8 cellular contexts compared by ENCODE assay signal in genomic region chr7:29609162-29610030, GRCh38. TPM values are rescaled to one million over a fixed set of nuclear protein-coding genes. Genes with fewer than 3 reads are reported as not detected.
DNase-seq lines count a peak whose midpoint lies in the region; ATAC-seq and TF ChIP-seq lines count a peak whose summit lies in the region.

No MANE protein-coding gene starts in this region.

- peak; percentile 85 for DNase-seq in DMS153 (lab: John Stamatoyannopoulos, UW)
- DNase-seq in LNCaP clone FGC (ENCODE audit: low read depth) = no peak
- DNase-seq in amniotic epithelial cell (ENCODE audit: low read depth) = peak; percentile 55
- DNase-seq in left colon = peak; percentile 59 to 81
- DNase-seq in activated CD4-positive, alpha-beta T cell treated with anti-CD3 and anti-CD28 coated beads for 36 hours = no peak
- DNase-seq in nucleus accumbens (lab: John Stamatoyannopoulos, UW) = no peak
- DNase-seq in NCI-H2171 (lab: John Stamatoyannopoulos, UW) = no peak
- no peak for DNase-seq in ovary

- no peaks in the 10 kb centered on the region for H3K27me3 ChIP-seq in ovary

- H3K4me3 Mint-ChIP-seq in activated CD4-positive, alpha-beta T cell treated with anti-CD3 and anti-CD28 coated beads for 36 hours = no peak overlapping the region

- H3K4me1 ChIP-seq in ovary (ENCODE audit: insufficient read depth) = peaks cover 6% of the 10 kb centered on the region

- TF ChIP-seq CTCF in LNCaP clone FGC (IDR thresholded peaks at IDR 0.05; ENCODE audit: control insufficient read depth, extremely low read depth, insufficient read depth) = peak; percentile 81
- no peak for TF ChIP-seq CTCF in ovary (IDR thresholded peaks at IDR 0.05)

- no peaks in the 10 kb centered on the region for H3K4me1 Mint-ChIP-seq in activated CD4-positive, alpha-beta T cell treated with anti-CD3 and anti-CD28 coated beads for 36 hours

- TF ChIP-seq POLR2A in ovary (IDR thresholded peaks at IDR 0.05) = no peak

- H3K36me3 ChIP-seq in ovary = no peaks in the 10 kb centered on the region

- H3K27ac ChIP-seq in ovary = no peak overlapping the region

- CTCF ChIA-PET in activated CD4-positive, alpha-beta T cell treated with anti-CD3 and anti-CD28 coated beads for 36 hours (lab: Charles Lee) = no interaction called here

- peak; percentile 80 for ATAC-seq in left colon
- no peak for ATAC-seq in activated CD4-positive, alpha-beta T cell treated with anti-CD3 and anti-CD28 coated beads for 36 hours

- peaks cover under 1% of the 10 kb centered on the region for H3K9me3 Mint-ChIP-seq in activated CD4-positive, alpha-beta T cell treated with anti-CD3 and anti-CD28 coated beads for 36 hours (ENCODE audit: low read depth)

- no peaks in the 10 kb centered on the region for H3K9me3 ChIP-seq in ovary

- no peaks in the 10 kb centered on the region for H3K36me3 Mint-ChIP-seq in activated CD4-positive, alpha-beta T cell treated with anti-CD3 and anti-CD28 coated beads for 36 hours (ENCODE audit: low read depth)

- peaks cover 2% of the 10 kb centered on the region for H3K27me3 Mint-ChIP-seq in activated CD4-positive, alpha-beta T cell treated with anti-CD3 and anti-CD28 coated beads for 36 hours

- POLR2A ChIA-PET in activated CD4-positive, alpha-beta T cell treated with anti-CD3 and anti-CD28 coated beads for 36 hours (lab: Charles Lee) = no interaction called here

- 74 to 81% (median 76%) methylated on average over 15 of the region's 15 CpGs for WGBS in ovary, 3 donors

- H3K27ac Mint-ChIP-seq in activated CD4-positive, alpha-beta T cell treated with anti-CD3 and anti-CD28 coated beads for 36 hours = no peak overlapping the region

- intact Hi-C loops in left colon (cut with DNase I, micrococcal nuclease) (no loop called here), ovary (cut with DNase I) (no loop called here)
- intact Hi-C loops in activated CD4-positive, alpha-beta T cell treated with anti-CD3 and anti-CD28 coated beads for 36 hours (cut with DNase I, micrococcal nuclease) = no loop called here

- H3K4me3 ChIP-seq in LNCaP clone FGC (ENCODE audit: low read depth, low read length) (no peak overlapping the region), ovary (no peak overlapping the region)

- no peak for TF ChIP-seq EP300 in ovary (IDR thresholded peaks at IDR 0.05)

RNA-seq across cellular contexts. Expression of gene PRR15, which starts 45.8 kb away (rescaled TPM):
- total RNA-seq in left colon = 100 to 1,000 TPM; 177 to 290 TPM
- total RNA-seq in activated CD4-positive, alpha-beta T cell treated with anti-CD3 and anti-CD28 coated beads for 36 hours = not detected
- total RNA-seq in ovary = 10 to 100 TPM in 2 of 7 donors, 1 to 10 TPM in 5; 5.9 to 19.8 (median 8.0) TPM
- polyA plus RNA-seq in ovary = 10 to 100 TPM in 1 of 2 donors, 1 to 10 TPM in 1; 2.0 to 18.5 TPM

Comparison
In these comparisons a context has a peak if more than half of its experiments do, and no peak if none do; other contexts are left out.
1. DNase-seq: peak in DMS153 (single experiment), amniotic epithelial cell (single experiment) and left colon (2 of 2); none in LNCaP clone FGC (single experiment), activated CD4-positive, alpha-beta T cell treated with anti-CD3 and anti-CD28 coated beads for 36 hours (single experiment), nucleus accumbens (0 of 56), NCI-H2171 (single experiment) and ovary (0 of 5).
2. RNA of gene PRR15, which starts 45.8 kb away (total RNA-seq): 177 to 290 TPM in left colon; 5.9 to 19.8 TPM in ovary and not detected in activated CD4-positive, alpha-beta T cell treated with anti-CD3 and anti-CD28 coated beads for 36 hours; every median in the first group is over 4 times any median in the second.